In the genomic region with DNA sequence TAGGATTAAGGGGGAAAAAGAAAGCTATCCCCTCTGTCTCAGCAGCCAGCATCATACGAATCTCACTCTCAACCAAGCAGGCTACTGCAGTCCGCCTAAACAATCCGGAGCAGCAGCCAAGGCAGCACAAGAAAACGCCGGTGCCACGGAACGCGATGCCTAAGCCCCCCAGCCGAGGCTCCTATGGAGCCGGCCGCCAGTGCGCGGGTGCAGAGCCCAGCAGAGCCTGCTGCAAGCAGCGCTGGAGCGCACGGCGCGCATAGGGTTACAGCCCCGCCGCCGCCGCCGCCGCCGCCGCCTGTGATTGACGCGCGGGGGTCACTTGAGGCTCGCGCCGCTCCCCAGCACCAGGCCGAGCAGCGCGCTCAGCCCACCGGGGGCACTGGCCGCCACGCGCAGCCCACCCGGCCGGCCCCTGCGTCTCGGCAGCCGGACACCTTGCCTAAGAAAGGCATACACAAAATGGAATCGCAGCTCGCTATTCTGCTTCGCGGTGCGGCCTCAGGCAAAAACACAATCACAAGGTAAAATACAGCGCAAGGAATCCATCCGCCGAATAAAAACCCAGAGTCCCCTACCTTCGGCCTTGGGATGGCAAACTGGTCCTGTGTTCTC, we compare ENCODE assay signal across 8 cellular contexts. TPM values are rescaled to one million over a fixed set of nuclear protein-coding genes. Genes with fewer than 3 reads are reported as not detected.
DNase-seq lines count a peak whose midpoint lies in the region; ATAC-seq, FAIRE-seq and TF ChIP-seq lines count a peak whose summit lies in the region.

No MANE protein-coding gene starts in this region.

- no TSS peak for BruUV-seq in IMR-90 (replicated peaks; lab: Mats Ljungman, UMichigan)
- BruUV-seq in HepG2 (replicated peaks; lab: Mats Ljungman, UMichigan): no TSS peak

- no peaks in the 10 kb centered on the region for H3K27me3 Mint-ChIP-seq in CD4-positive, CD25-positive, alpha-beta regulatory T cell

- no peaks in the 10 kb centered on the region for H3K79me2 ChIP-seq in HepG2 (ENCODE audit: insufficient read depth, low read length)

- no peak overlapping the region for H2BK20ac ChIP-seq in IMR-90 (ENCODE audit: low read depth, low read length)

- intact Hi-C loops in IMR-90 (cut with micrococcal nuclease): loop anchor here (1.0 to 5.0 kb wide), 2 partner anchors 119 to 344 kb away; no protein-coding TSS in a partner anchor
- intact Hi-C loops in HepG2 (cut with micrococcal nuclease; ENCODE audit: unreplicated experiment): no loop called here

- peak overlapping the region; percentile 90 for H3K4me3 ChIP-seq in CD4-positive, CD25-positive, alpha-beta regulatory T cell (ENCODE audit: low read depth, low read length)
- peak overlapping the region; percentile 83 for H3K4me3 ChIP-seq in IMR-90 (ENCODE audit: insufficient read depth, low read depth, low read length)
- H3K4me3 ChIP-seq in choroid plexus epithelial cell (ENCODE audit: low read depth, low read length): peak overlapping the region; percentile 65
- no peak overlapping the region; a peak in 2 of 6 replicates for H3K4me3 ChIP-seq in HepG2 (replicated peaks in 1 of 3; ENCODE audit: insufficient read depth in 1 of 3, low read depth in 2 of 3, low read length in 3 of 3)

- peaks cover 26 to 78% (median 63%) of the 10 kb centered on the region in 4 donors for H3K4me1 Mint-ChIP-seq in CD4-positive, CD25-positive, alpha-beta regulatory T cell

- TF ChIP-seq CTCF in IMR-90 (conservative IDR thresholded peaks at IDR 0.05; ENCODE audit: low read depth, low read length) (no peak), choroid plexus epithelial cell (conservative IDR thresholded peaks at IDR 0.05; ENCODE audit: low read depth, low read length) (no peak), HepG2 (CRISPR knock-in tag; IDR thresholded peaks at IDR 0.05) (no peak)

- H4K20me1 ChIP-seq in IMR-90 (ENCODE audit: insufficient read depth, low read length) (no peaks in the 10 kb centered on the region), HepG2 (ENCODE audit: insufficient read depth, low read length) (no peaks in the 10 kb centered on the region)

- H2BK15ac ChIP-seq in IMR-90 (ENCODE audit: low read depth, low read length): no peak overlapping the region

- H4K5ac ChIP-seq in IMR-90 (ENCODE audit: low read depth, low read length): no peak overlapping the region

- peaks cover 72% of the 10 kb centered on the region for H3K4me1 ChIP-seq in CD4-positive, CD25-positive, alpha-beta regulatory T cell (ENCODE audit: control insufficient read depth, insufficient read depth, low read length, poor library complexity, severe bottlenecking)
- H3K4me1 ChIP-seq in IMR-90 (ENCODE audit: control insufficient read depth, insufficient read depth, low read length) (peaks cover 9% of the 10 kb centered on the region), HepG2 (ENCODE audit: insufficient read depth, low read length) (no peaks in the 10 kb centered on the region)

- peak overlapping the region; percentile 35 for H3K23ac ChIP-seq in IMR-90 (ENCODE audit: low read depth, low read length)

- no peak for FAIRE-seq in HepG2 (lab: Jason Lieb, UNC)

- peaks cover 0 to 1% (median 0%) of the 10 kb centered on the region in 7 donors for H3K9me3 Mint-ChIP-seq in CD4-positive, CD25-positive, alpha-beta regulatory T cell

- H3K27ac Mint-ChIP-seq in CD4-positive, CD25-positive, alpha-beta regulatory T cell: peak overlapping the region; percentile 93 to 95 (median 95)

- TF ChIP-seq EP300 in HepG2 (IDR thresholded peaks at IDR 0.05; ENCODE audit: low read depth in 2 of 2, low read length in 2 of 2) (no peak), HepG2 (CRISPR knock-in tag; IDR thresholded peaks at IDR 0.05; ENCODE audit: borderline replicate concordance) (no peak)

- 2% methylated on average over 32 of the region's 53 CpGs; no CpG with 5 or more reads in 1 of the 2 experiments for WGBS in IMR-90 (ENCODE audit: extremely low coverage in 2 of 2, insufficient read length in 1 of 2), 2 experiments
- 31% methylated on average over 12 of the region's 53 CpGs for WGBS in HepG2 (ENCODE audit: low lambda C conversion rate)

- no peak overlapping the region for H2AK5ac ChIP-seq in IMR-90 (ENCODE audit: low read depth, low read length)

- H3K18ac ChIP-seq in IMR-90 (ENCODE audit: low read depth, low read length): no peak overlapping the region

- H2AFZ ChIP-seq in IMR-90 (replicated peaks; ENCODE audit: low read length, poor library complexity) (peak overlapping the region; percentile 92), HepG2 (ENCODE audit: low read length) (no peak overlapping the region)

- ATAC-seq in CD4-positive, CD25-positive, alpha-beta regulatory T cell (ENCODE audit: low read depth in 2 of 2): peak in 1 of 2 donors; percentile 17
- peak; percentile 84 for ATAC-seq in IMR-90 (ENCODE audit: low read depth)
- peak; percentile 46 for ATAC-seq in HepG2
- ATAC-seq in HG02798 (IDR thresholded peaks at IDR 0.05; ENCODE audit: poor library complexity, unreplicated experiment): no peak

- no peak overlapping the region for H2AK9ac ChIP-seq in IMR-90 (replicated peaks; ENCODE audit: low read depth, low read length, poor library complexity)

- in situ Hi-C loops in IMR-90 (cut with MboI; ENCODE audit: low sequenced_read_pairs) (no loop called here), HepG2 (cut with HindIII; ENCODE audit: extremely low pct_ligation_motif_present, low pct_unique_long_range_greater_than_20kb) (loop anchor here (10.0 kb wide), 1 partner anchor 57 kb away; no protein-coding TSS in a partner anchor)

- H3K27me3 ChIP-seq in CD4-positive, CD25-positive, alpha-beta regulatory T cell (ENCODE audit: control insufficient read depth, insufficient read depth, low read length): no peaks in the 10 kb centered on the region
- H3K27me3 ChIP-seq in IMR-90 (ENCODE audit: control insufficient read depth, insufficient read depth, low read length) (peaks cover 4% of the 10 kb centered on the region; the same call in 1 of the 2 replicates), HepG2 (ENCODE audit: control insufficient read depth in 1 of 2, insufficient read depth in 2 of 2, low read length in 2 of 2) (peaks cover 1 to 19% of the 10 kb centered on the region in 2 experiments; a peak in 4 of 5 replicates)

- peak overlapping the region; percentile 92 for H3K4me2 ChIP-seq in IMR-90 (ENCODE audit: low read depth, low read length)
- H3K4me2 ChIP-seq in HepG2 (ENCODE audit: low read depth, low read length): peak overlapping the region; percentile 5

- 0 out of 4 replicates have a peak, but pooled peaks cover 3 to 6% of the 10 kb centered on the region in 2 experiments for H3K79me1 ChIP-seq in IMR-90 (ENCODE audit: low read depth in 1 of 2, low read length in 2 of 2)

- H3K14ac ChIP-seq in IMR-90 (replicated peaks; ENCODE audit: low read depth, low read length): peak overlapping the region; percentile 62

- peak overlapping the region; percentile 21; the same call in 1 of the 2 replicates for H3K9ac ChIP-seq in IMR-90 (ENCODE audit: low read depth, low read length)
- no peak overlapping the region for H3K9ac ChIP-seq in HepG2 (ENCODE audit: insufficient read depth, low read depth, low read length)

- H4K91ac ChIP-seq in IMR-90 (ENCODE audit: insufficient read depth, low read depth, low read length): no peak overlapping the region

- no peaks in the 10 kb centered on the region for H3K36me3 Mint-ChIP-seq in CD4-positive, CD25-positive, alpha-beta regulatory T cell

- H4K8ac ChIP-seq in IMR-90 (ENCODE audit: low read depth in 2 of 2, low read length in 2 of 2): no peak overlapping the region

- dilution Hi-C loops in IMR-90 (cut with HindIII; ENCODE audit: low sequenced_read_pairs, unreplicated experiment): no loop called here

- H2BK120ac ChIP-seq in IMR-90 (ENCODE audit: low read depth, low read length): 0 out of 2 replicates have a peak overlapping the region, but pooled peaks have one; percentile 7

- CTCF ChIA-PET in IMR-90 (lab: Yijun Ruan, JAX): no interaction called here
- CTCF ChIA-PET in HepG2 (lab: Yijun Ruan, JAX; ENCODE audit: low intra/inter-chr PET ratio, low total read pairs): no interaction called here

- H3K56ac ChIP-seq in IMR-90 (ENCODE audit: extremely low read depth, insufficient read depth, low read length): no peak overlapping the region

- TF ChIP-seq RAD21 in IMR-90 (IDR thresholded peaks at IDR 0.05; ENCODE audit: low read length) (no peak), HepG2 (CRISPR knock-in tag; IDR thresholded peaks at IDR 0.05) (no peak)

- peaks cover 2% of the 10 kb centered on the region; the same call in 1 of the 2 replicates for H3K9me1 ChIP-seq in IMR-90 (ENCODE audit: insufficient read depth, low read length)

- no peak for TF ChIP-seq POLR2A in IMR-90 (IDR thresholded peaks at IDR 0.05; ENCODE audit: low read depth, low read length)
- TF ChIP-seq POLR2A in HepG2 (IDR thresholded peaks at IDR 0.05; ENCODE audit: insufficient read depth in 1 of 2, low read depth in 2 of 2, low read length in 2 of 2): no peak

- peak; percentile 29 to 64 (median 38) for DNase-seq in CD4-positive, CD25-positive, alpha-beta regulatory T cell
- peak; percentile 29 for DNase-seq in IMR-90
- peak; percentile 45 for DNase-seq in T-helper 9 cell
- no peak for DNase-seq in choroid plexus epithelial cell (ENCODE audit: low read depth)
- no peak for DNase-seq in HepG2 (ENCODE audit: low spot score)
- DNase-seq in stimulated activated CD8-positive, alpha-beta memory T cell treated with anti-CD3 and anti-CD28 coated beads, Interleukin-15, amount 100 ng/mL, for 48 hours (ENCODE audit: low read depth in 2 of 2): peak; percentile 21 to 31
- DNase-seq in RKO (ENCODE audit: low spot score): no peak

- POLR2A ChIA-PET in IMR-90 (lab: Charles Lee; ENCODE audit: unreplicated experiment): no interaction called here
- POLR2A ChIA-PET in HepG2 (lab: Yijun Ruan, JAX): no interaction called here

- peak overlapping the region; percentile 90 to 97 (median 92) for H3K4me3 Mint-ChIP-seq in CD4-positive, CD25-positive, alpha-beta regulatory T cell

- peak overlapping the region; percentile 23; the same call in 1 of the 2 replicates for H3K4ac ChIP-seq in IMR-90 (ENCODE audit: low read depth, low read length)

- H2BK5ac ChIP-seq in IMR-90 (ENCODE audit: low read depth, low read length, poor library complexity, severe bottlenecking): no peak overlapping the region

- H3K9me3 ChIP-seq in CD4-positive, CD25-positive, alpha-beta regulatory T cell (ENCODE audit: control insufficient read depth in 2 of 2, low read length in 2 of 2): no peaks in the 10 kb centered on the region
- no peaks in the 10 kb centered on the region for H3K9me3 ChIP-seq in IMR-90 (ENCODE audit: control insufficient read depth, insufficient read depth, low read length)
- no peaks in the 10 kb centered on the region for H3K9me3 ChIP-seq in HepG2 (ENCODE audit: low read length)

- H3K36me3 ChIP-seq in CD4-positive, CD25-positive, alpha-beta regulatory T cell (ENCODE audit: control insufficient read depth, insufficient read depth, low read length): no peaks in the 10 kb centered on the region
- H3K36me3 ChIP-seq in IMR-90 (ENCODE audit: control insufficient read depth, insufficient read depth, low read length) (no peaks in the 10 kb centered on the region), HepG2 (replicated peaks in 1 of 2; ENCODE audit: control insufficient read depth in 1 of 2, insufficient read depth in 2 of 2, low read length in 2 of 2) (no peaks in the 10 kb centered on the region)

- H3K27ac ChIP-seq in CD4-positive, CD25-positive, alpha-beta regulatory T cell (ENCODE audit: insufficient read depth, low read length, poor library complexity, severe bottlenecking): peak overlapping the region; percentile 78
- H3K27ac ChIP-seq in IMR-90 (ENCODE audit: insufficient read depth, low read length) (no peak overlapping the region; the same call in 1 of the 2 replicates), HepG2 (ENCODE audit: extremely low read length, insufficient read depth, low read length) (no peak overlapping the region)

RNA-seq across cellular contexts. Expression of gene HIVEP3, which starts 0.8 kb away (rescaled TPM):
- 17.2 TPM for total RNA-seq in CD4-positive, CD25-positive, alpha-beta regulatory T cell
- 10 to 100 TPM in 1 of 4 donors, 1 to 10 TPM in 3; 3.9 to 10.9 (median 6.0) TPM for polyA plus RNA-seq in CD4-positive, CD25-positive, alpha-beta regulatory T cell
- 1.1 and 1.4 TPM in 2 replicates for total RNA-seq in IMR-90 (2012; rRNA removed)
- polyA plus RNA-seq in IMR-90 (2012; rRNA removed): 3.6 and 4.0 TPM in 2 replicates
- polyA plus RNA-seq in IMR-90 (2012; cell fraction: cytosol; rRNA removed): 2.5 and 2.7 TPM in 2 replicates
- polyA plus RNA-seq in IMR-90 (2012; cell fraction: nucleus; rRNA removed; ENCODE audit: low replicate concordance): 2.1 and 3.1 TPM in 2 replicates
- not detected in 2 replicates for total RNA-seq in HepG2 (2016; rRNA removed; fragmentation: Illumina TruSeq; extraction: Trizol)
- total RNA-seq in HepG2 (2016; cell fraction: cytosol; rRNA removed; fragmentation: Illumina TruSeq; extraction: Trizol; ENCODE audit: low read depth): 0.18 TPM in 1 of 2 replicates, not detected in the other
- total RNA-seq in HepG2 (2016; cell fraction: insoluble cytoplasmic fraction; rRNA removed; fragmentation: Illumina TruSeq; extraction: Trizol): not detected in 2 replicates
- total RNA-seq in HepG2 (2016; cell fraction: membrane; rRNA removed; fragmentation: Illumina TruSeq; extraction: Trizol): not detected in 2 replicates
- total RNA-seq in HepG2 (2016; cell fraction: nucleus; rRNA removed; fragmentation: Illumina TruSeq; extraction: Trizol): not detected in 2 replicates
- polyA plus RNA-seq in HepG2 (2011; rRNA removed): 0.01 and 0.05 TPM in 2 replicates
- 0.01 and 0.03 TPM in 2 replicates for polyA plus RNA-seq in HepG2 (2011; cell fraction: cytosol; rRNA removed)
- not detected in 2 replicates for polyA plus RNA-seq in HepG2 (2011; cell fraction: nucleus; rRNA removed)
- 0.01 TPM in 1 of 2 replicates, not detected in the other for polyA plus RNA-seq in HepG2 (2012)
- polyA plus RNA-seq in HepG2 (2016; cell fraction: cytosol; fragmentation: Illumina TruSeq; extraction: Trizol; ENCODE audit: low read depth): 0.11 and 0.15 TPM in 2 replicates
- polyA plus RNA-seq in HepG2 (2016; cell fraction: insoluble cytoplasmic fraction; fragmentation: Illumina TruSeq; extraction: Trizol; ENCODE audit: low read depth): not detected in 2 replicates
- 0.17 and 0.19 TPM in 2 replicates for polyA plus RNA-seq in HepG2 (2016; cell fraction: membrane; fragmentation: Illumina TruSeq; extraction: Trizol; ENCODE audit: low read depth)
- polyA plus RNA-seq in HepG2 (2016; cell fraction: nucleus; fragmentation: Illumina TruSeq; extraction: Trizol; ENCODE audit: insufficient read depth, low read depth): not detected in 2 replicates
- polyA minus RNA-seq in HepG2 (2011; rRNA and poly(A)+ RNA removed; ENCODE audit: low replicate concordance): 0.70 TPM in 1 of 2 replicates, not detected in the other
- polyA minus RNA-seq in HepG2 (2011; cell fraction: cytosol; rRNA and poly(A)+ RNA removed): 0.49 TPM in 1 of 2 replicates, not detected in the other
- polyA minus RNA-seq in HepG2 (2011; cell fraction: nucleus; rRNA and poly(A)+ RNA removed): not detected in 2 replicates

Comparison
In these comparisons a context has a peak if more than half of its experiments do, and no peak if none do; other contexts are left out.
1. DNase-seq: peak in CD4-positive, CD25-positive, alpha-beta regulatory T cell (3 of 3), IMR-90 (single experiment), T-helper 9 cell (single experiment) and stimulated activated CD8-positive, alpha-beta memory T cell treated with anti-CD3 and anti-CD28 coated beads, Interleukin-15, amount 100 ng/mL, for 48 hours (2 of 2); none in choroid plexus epithelial cell (single experiment), HepG2 (single experiment) and RKO (single experiment).
2. H3K4me3 ChIP-seq: peak in CD4-positive, CD25-positive, alpha-beta regulatory T cell (single experiment), IMR-90 (single experiment) and choroid plexus epithelial cell (single experiment); none in HepG2 (0 of 3).